ENCODE assay signal across 26 cellular contexts in the genomic region with DNA sequence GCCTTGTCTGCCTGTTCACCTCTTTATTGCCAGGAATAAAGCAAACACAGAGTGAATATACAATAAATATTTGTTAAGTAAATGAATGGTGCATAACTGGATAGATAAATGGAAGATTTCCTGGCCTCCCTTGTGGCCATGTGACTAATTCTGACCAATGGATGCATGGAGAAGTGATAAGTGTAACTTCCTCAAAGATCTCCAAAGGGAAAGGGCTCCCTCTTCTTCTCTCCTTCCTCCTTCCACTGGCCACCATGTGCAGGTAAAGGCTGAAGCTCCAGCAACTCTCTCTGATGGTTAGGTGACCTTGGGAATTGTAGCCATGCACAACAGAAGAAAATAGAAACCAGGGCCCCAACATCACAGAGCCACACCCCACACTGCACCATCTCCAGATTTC.
"Had no signal": no experiment of that assay in that cellular context is flagged by ENCODE, and none has a peak within 500 bp of the region (broad histone marks: within the 10 kb centered on the region; RNA-seq: fewer than 3 reads in every experiment).

No MANE protein-coding gene starts in this region.

- DNase-seq: activated CD4-positive, alpha-beta memory T cell treated with anti-CD3 and anti-CD28 coated beads for 36 hours; activated CD4-positive, alpha-beta T cell treated with anti-CD3 and anti-CD28 coated beads, Interleukin-2, amount 10 ng/mL, durations not matched to agents 7 days and 5 days; activated CD4-positive, CD25-positive, alpha-beta regulatory T cell treated with anti-CD3 and anti-CD28 coated beads, Interleukin-2, amount 50 U/mL, for 72 hours; activated gamma-delta T cell; activated naive CD4-positive, alpha-beta T cell treated with anti-CD3 and anti-CD28 coated beads for 36 hours; activated T-cell treated with anti-CD3 and anti-CD28 coated beads for 4 hours; activated T-cell treated with anti-CD3 and anti-CD28 coated beads, Interleukin-2, amount 50 U/mL, for 48 hours; amygdala; NCI-H1092; NCI-H1417; NCI-H1930; NCI-H2171; NCI-H2227 treated with DMSO at 0.1 percent for 48 hours; NCI-H446 treated with DMSO at 0.1 percent for 48 hours; NCI-H524 treated with DMSO at 0.1 percent for 48 hours; NCI-H82; Peyer's patch; Right ventricle myocardium superior; SJCRH30; SK-N-SH; T-helper 1 cell; WERI-Rb-1 had no signal

- H3K9me3 ChIP-seq: Peyer's patch, SJCRH30, SK-N-SH had no signal

- H3K27ac Mint-ChIP-seq: activated CD4-positive, alpha-beta memory T cell treated with anti-CD3 and anti-CD28 coated beads for 36 hours; activated CD4-positive, alpha-beta T cell treated with anti-CD3 and anti-CD28 coated beads, Interleukin-2, amount 10 ng/mL, durations not matched to agents 7 days and 5 days; activated naive CD8-positive, alpha-beta T cell; activated T-helper 17 cell treated with anti-CD3 and anti-CD28 coated beads, Interleukin-2, amount 50 U/mL, for 72 hours had no signal

- H3K4me1 ChIP-seq: Peyer's patch, SJCRH30 had no signal

- H3K9me3 Mint-ChIP-seq: activated CD4-positive, alpha-beta memory T cell treated with anti-CD3 and anti-CD28 coated beads for 36 hours; activated CD4-positive, alpha-beta T cell treated with anti-CD3 and anti-CD28 coated beads, Interleukin-2, amount 10 ng/mL, durations not matched to agents 7 days and 5 days; activated naive CD4-positive, alpha-beta T cell treated with anti-CD3 and anti-CD28 coated beads for 36 hours; activated T-helper 17 cell treated with anti-CD3 and anti-CD28 coated beads, Interleukin-2, amount 50 U/mL, for 72 hours had no signal

- H3K9ac ChIP-seq: SK-N-SH had no signal

- H3K36me3 ChIP-seq: Peyer's patch, SJCRH30, WERI-Rb-1 had no signal

- H3K4me2 ChIP-seq: SK-N-SH had no signal

- H3K27ac ChIP-seq: Peyer's patch, RWPE1, SJCRH30, WERI-Rb-1 had no signal

- H3K27me3 ChIP-seq: Peyer's patch, SJCRH30 had no signal

- ATAC-seq: activated T-helper 17 cell treated with anti-CD3 and anti-CD28 coated beads, Interleukin-2, amount 50 U/mL, for 72 hours had no signal

- H3K4me1 Mint-ChIP-seq: activated CD4-positive, alpha-beta T cell treated with anti-CD3 and anti-CD28 coated beads, Interleukin-2, amount 10 ng/mL, durations not matched to agents 7 days and 5 days; activated T-helper 17 cell treated with anti-CD3 and anti-CD28 coated beads, Interleukin-2, amount 50 U/mL, for 72 hours had no signal

- FAIRE-seq: astrocyte had no signal

- H3K4me3 ChIP-seq: Peyer's patch, SJCRH30 had no signal

- H3K9me2 ChIP-seq: SK-N-SH had no signal

- H3K36me3 Mint-ChIP-seq: activated CD4-positive, alpha-beta memory T cell treated with anti-CD3 and anti-CD28 coated beads for 36 hours had no signal

- H3K4me3 Mint-ChIP-seq: activated CD4-positive, alpha-beta memory T cell treated with anti-CD3 and anti-CD28 coated beads for 36 hours; activated CD4-positive, alpha-beta T cell treated with anti-CD3 and anti-CD28 coated beads, Interleukin-2, amount 10 ng/mL, durations not matched to agents 7 days and 5 days; activated naive CD4-positive, alpha-beta T cell treated with anti-CD3 and anti-CD28 coated beads for 36 hours; activated naive CD8-positive, alpha-beta T cell; activated T-helper 17 cell treated with anti-CD3 and anti-CD28 coated beads, Interleukin-2, amount 50 U/mL, for 72 hours had no signal
